23 cellular contexts compared by ENCODE assay signal in genomic region chr12:29425722-29426121, GRCh38. TPM values are rescaled to one million over a fixed set of nuclear protein-coding genes. Genes with fewer than 3 reads are reported as not detected.
A peak's percentile ranks its signal among the peaks of the same experiment; 100 is the strongest.
DNase-seq lines count a peak whose midpoint lies in the region; ATAC-seq and TF ChIP-seq lines count a peak whose summit lies in the region.
"Had no signal": no experiment of that assay in that cellular context is flagged by ENCODE, and none has a peak within 500 bp of the region (broad histone marks: within the 10 kb centered on the region; RNA-seq: fewer than 3 reads in every experiment).

No MANE protein-coding gene starts in this region.

- H3K36me3 ChIP-seq in ACC112 (ENCODE audit: insufficient read depth, low read length) (no peaks in the 10 kb centered on the region), mammary epithelial cell (ENCODE audit: insufficient read depth, low read length) (no peaks in the 10 kb centered on the region), prostate gland (no peaks in the 10 kb centered on the region)
- H3K36me3 ChIP-seq: BE2C, SJCRH30 had no signal

- in situ Hi-C loops in mammary epithelial cell (cut with MboI; ENCODE audit: low sequenced_read_pairs in 2 of 2): no loop called here

- H2AFZ ChIP-seq in ACC112 (ENCODE audit: low read length, unreplicated experiment) (no peak overlapping the region), mammary epithelial cell (ENCODE audit: low read depth, low read length) (no peak overlapping the region)

- H3K27me3 ChIP-seq in ACC112 (ENCODE audit: insufficient read depth, low read length): no peaks in the 10 kb centered on the region
- H3K27me3 ChIP-seq in mammary epithelial cell (ENCODE audit: insufficient read depth, low read length): no peaks in the 10 kb centered on the region
- no peaks in the 10 kb centered on the region for H3K27me3 ChIP-seq in prostate gland (replicated peaks; ENCODE audit: insufficient read depth)
- H3K27me3 ChIP-seq: SJCRH30 had no signal

- H3K9me3 ChIP-seq in mammary epithelial cell (replicated peaks; ENCODE audit: insufficient read depth, low read length) (no peaks in the 10 kb centered on the region), prostate gland (no peaks in the 10 kb centered on the region)
- H3K9me3 ChIP-seq: A549, SJCRH30 had no signal

- H3K4me3 ChIP-seq in ACC112 (ENCODE audit: low read depth, low read length) (no peak overlapping the region), mammary epithelial cell (replicated peaks in 1 of 3; ENCODE audit: insufficient read depth in 1 of 3, low read depth in 2 of 3, low read length in 3 of 3) (no peak overlapping the region), prostate gland (no peak overlapping the region)
- H3K4me3 ChIP-seq: A549, K562, SJCRH30 had no signal

- no peak overlapping the region for H3K9ac ChIP-seq in mammary epithelial cell (ENCODE audit: insufficient read depth, low read length)

- H3K79me2 ChIP-seq in ACC112 (ENCODE audit: control insufficient read depth, insufficient read depth, low read length, unreplicated experiment): no peaks in the 10 kb centered on the region
- H3K79me2 ChIP-seq in mammary epithelial cell (ENCODE audit: insufficient read depth, low read length): no peaks in the 10 kb centered on the region

- ATAC-seq in GM21576 (IDR thresholded peaks at IDR 0.05; ENCODE audit: unreplicated experiment): no peak
- ATAC-seq: A549, HepG2, K562, Panc1 had no signal

- dilution Hi-C loops in mammary epithelial cell (cut with HindIII; ENCODE audit: low sequenced_read_pairs): no loop called here

- peak overlapping the region; percentile 50 for H3K27ac ChIP-seq in ACC112 (ENCODE audit: low read depth, low read length)
- no peak overlapping the region for H3K27ac ChIP-seq in mammary epithelial cell (ENCODE audit: insufficient read depth, low read depth, low read length)
- H3K27ac ChIP-seq in prostate gland: peak overlapping the region; percentile 66 to 68
- H3K27ac ChIP-seq: A549, SJCRH30 had no signal

- peaks cover 32% of the 10 kb centered on the region for H3K4me1 ChIP-seq in ACC112 (ENCODE audit: control insufficient read depth, insufficient read depth, low read length, unreplicated experiment)
- peaks cover 19% of the 10 kb centered on the region for H3K4me1 ChIP-seq in mammary epithelial cell (ENCODE audit: insufficient read depth, low read length)
- no peaks in the 10 kb centered on the region for H3K4me1 ChIP-seq in prostate gland (replicated peaks)
- H3K4me1 ChIP-seq: A549, BE2C had no signal

- DNase-seq in mammary epithelial cell (no peak), fibroblast of gingiva (ENCODE audit: low read depth) (peak; percentile 3), prostate gland (ENCODE audit: low spot score) (peak; percentile 28), NCI-H2081 (lab: John Stamatoyannopoulos, UW) (no peak), NCI-H187 treated with DMSO at 0.1 percent for 48 hours (lab: John Stamatoyannopoulos, UW) (no peak)
- DNase-seq: BE2C; EL; GF-D8; NCI-H1092 treated with DMSO at 0.1 percent for 48 hours; NCI-H146; NCI-H2029 treated with DMSO at 0.1 percent for 48 hours; NCI-H2171 treated with DMSO at 0.1 percent for 48 hours; NCI-H446 treated with DMSO at 0.1 percent for 48 hours; NCI-H526 treated with DMSO at 0.1 percent for 48 hours; NK-92 treated with Interleukin-12 subunit alpha and Interleukin-12 subunit beta, amount 100 ng/mL, for 24 hours; SJCRH30; T-helper 1 cell had no signal

- BruUV-seq in mammary epithelial cell (replicated peaks; lab: Mats Ljungman, UMichigan): no TSS peak

- TF ChIP-seq POLR2A in prostate gland (IDR thresholded peaks at IDR 0.05): no peak

- TF ChIP-seq CTCF in mammary epithelial cell (conservative IDR thresholded peaks at IDR 0.05 in 1 of 2, IDR thresholded peaks at IDR 0.05 in 1 of 2; ENCODE audit: extremely low read depth in 1 of 2, insufficient read depth in 1 of 2, low read depth in 1 of 2, low read length in 2 of 2): no peak
- TF ChIP-seq CTCF in prostate gland (IDR thresholded peaks at IDR 0.05): no peak

- WGBS in mammary epithelial cell (ENCODE audit: low coverage, missing lambda C conversion rate): 56% methylated on average over 2 of the region's 2 CpGs
- 54% methylated on average over 2 of the region's 2 CpGs for WGBS in prostate gland

- peak overlapping the region; percentile 29 for H3K4me2 ChIP-seq in mammary epithelial cell (ENCODE audit: insufficient read depth, low read depth, low read length)
- H3K4me2 ChIP-seq: A549 had no signal

- intact Hi-C loops in mammary epithelial cell (cut with micrococcal nuclease) (no loop called here), prostate gland (cut with DNase I) (no loop called here)

- H4K20me1 ChIP-seq in mammary epithelial cell (ENCODE audit: insufficient read depth, low read length): no peaks in the 10 kb centered on the region

- CTCF ChIA-PET in mammary epithelial cell (lab: Charles Lee; ENCODE audit: low non-redundant PET): no interaction called here

RNA-seq across cellular contexts. Expression of gene ERGIC2, which starts 44.8 kb away (rescaled TPM):
- total RNA-seq in mammary epithelial cell: 10 to 100 TPM; 51.7 to 81.8 TPM
- 51.2 TPM for polyA plus RNA-seq in mammary epithelial cell
- polyA minus RNA-seq in mammary epithelial cell: 23.9 TPM
- total RNA-seq in prostate gland: 10 to 100 TPM; 27.9 to 56.8 TPM

Comparison
In these comparisons a context has a peak if more than half of its experiments do, and no peak if none do; other contexts are left out.
1. DNase-seq: peak in fibroblast of gingiva (single experiment) and prostate gland (single experiment); none in mammary epithelial cell (single experiment), NCI-H2081 (0 of 2) and NCI-H187 treated with DMSO at 0.1 percent for 48 hours (single experiment).